12 cellular contexts compared by ENCODE assay signal in genomic region chr17:73013299-73013698, GRCh38.
DNase-seq lines count a peak whose midpoint lies in the region; ATAC-seq and TF ChIP-seq lines count a peak whose summit lies in the region.
"Had no signal": no experiment of that assay in that cellular context is flagged by ENCODE, and none has a peak within 500 bp of the region (broad histone marks: within the 10 kb centered on the region; RNA-seq: fewer than 3 reads in every experiment).

No MANE protein-coding gene starts in this region.

- peaks cover 23% of the 10 kb centered on the region for H3K36me3 Mint-ChIP-seq in stimulated activated memory B cell treated with anti-CD40 and anti-IgM and Interleukin-4, amounts not matched to agents 10 μg/mL and 1 μg/mL and 100 μg/mL, for 72 hours

- H3K4me2 ChIP-seq in SK-N-SH (0 out of 2 replicates have a peak overlapping the region, but pooled peaks have one; percentile 4), OCI-LY1 (ENCODE audit: low read length) (no peak overlapping the region)

- CTCF ChIA-PET in SK-N-SH (lab: Yijun Ruan, JAX): interaction anchor here (0.9 to 1.0 kb wide), 4 partner anchors 18 to 151 kb away, joined by 3 to 5 read pairs (median 3); partner anchors contain the start of gene SSTR2

- no peak overlapping the region for H3K4me3 Mint-ChIP-seq in stimulated activated memory B cell treated with anti-CD40 and anti-IgM and Interleukin-4, amounts not matched to agents 10 μg/mL and 1 μg/mL and 100 μg/mL, for 72 hours

- TF ChIP-seq CTCF in SK-N-SH (IDR thresholded peaks at IDR 0.05) (no peak), OCI-LY1 (IDR thresholded peaks at IDR 0.05; ENCODE audit: low read length) (no peak)

- H3K9ac ChIP-seq in SK-N-SH (no peak overlapping the region), OCI-LY1 (ENCODE audit: low read length) (no peak overlapping the region)

- H3K79me2 ChIP-seq in SK-N-SH (ENCODE audit: insufficient read depth) (no peaks in the 10 kb centered on the region), OCI-LY1 (ENCODE audit: insufficient read depth, low read length) (no peaks in the 10 kb centered on the region)

- no peaks in the 10 kb centered on the region for H3K9me3 Mint-ChIP-seq in stimulated activated memory B cell treated with anti-CD40 and anti-IgM and Interleukin-4, amounts not matched to agents 10 μg/mL and 1 μg/mL and 100 μg/mL, for 72 hours

- 91% methylated on average over 8 of the region's 8 CpGs for WGBS in SK-N-SH (ENCODE audit: low lambda C conversion rate)

- H3K4me3 ChIP-seq in SK-N-SH (ENCODE audit: low read depth in 2 of 2, low read length in 1 of 2): no peak overlapping the region
- H3K4me3 ChIP-seq in OCI-LY1 (ENCODE audit: low read depth, low read length, poor library complexity, severe bottlenecking): no peak overlapping the region
- H3K4me3 ChIP-seq: MG63 had no signal

- H4K20me1 ChIP-seq in SK-N-SH (ENCODE audit: insufficient read depth): no peaks in the 10 kb centered on the region
- no peaks in the 10 kb centered on the region for H4K20me1 ChIP-seq in OCI-LY1 (ENCODE audit: insufficient read depth, low read length)

- H3K4me1 ChIP-seq in SK-N-SH (ENCODE audit: control insufficient read depth in 1 of 2, insufficient read depth in 2 of 2, low read depth in 1 of 2, low read length in 1 of 2): peaks cover 6 to 16% of the 10 kb centered on the region in 2 experiments; a peak in 2 of 4 replicates
- peaks cover 11% of the 10 kb centered on the region for H3K4me1 ChIP-seq in OCI-LY1 (ENCODE audit: insufficient read depth, low read length, severe bottlenecking)

- TF ChIP-seq EP300 in SK-N-SH (IDR thresholded peaks at IDR 0.05; ENCODE audit: borderline replicate concordance in 1 of 2, low read depth in 1 of 2, low read length in 1 of 2): no peak

- no peak for TF ChIP-seq RAD21 in SK-N-SH (IDR thresholded peaks at IDR 0.05; ENCODE audit: low read length)

- H3K36me3 ChIP-seq in SK-N-SH (replicated peaks in 1 of 2; ENCODE audit: control insufficient read depth in 1 of 2, insufficient read depth in 2 of 2, low read length in 1 of 2) (no peaks in the 10 kb centered on the region), OCI-LY1 (ENCODE audit: insufficient read depth, low read length) (no peaks in the 10 kb centered on the region)
- H3K36me3 ChIP-seq: MG63 had no signal

- POLR2A ChIA-PET in SK-N-SH (lab: Yijun Ruan, JAX): no interaction called here

- peaks cover 24% of the 10 kb centered on the region for H3K4me1 Mint-ChIP-seq in stimulated activated memory B cell treated with anti-CD40 and anti-IgM and Interleukin-4, amounts not matched to agents 10 μg/mL and 1 μg/mL and 100 μg/mL, for 72 hours

- H3K27ac ChIP-seq in SK-N-SH (ENCODE audit: low read depth in 2 of 2, low read length in 1 of 2) (0 out of 4 replicates have a peak overlapping the region, but pooled peaks of 1 of the 2 experiments have one; percentile 3), OCI-LY1 (ENCODE audit: low read depth, low read length, poor library complexity, severe bottlenecking) (peak overlapping the region; percentile 14)

- DNase-seq in SK-N-SH (no peak), NCI-H2227 treated with DMSO at 0.1 percent for 48 hours (lab: John Stamatoyannopoulos, UW) (no peak)
- DNase-seq in activated naive CD4-positive, alpha-beta T cell (lab: John Stamatoyannopoulos, UW): no peak
- DNase-seq: activated CD4-positive, alpha-beta T cell treated with anti-CD3 and anti-CD28 coated beads, Interleukin-2, amount 50 U/mL, for 1 hour; activated T-cell treated with anti-CD3 and anti-CD28 coated beads, Interleukin-2, amount 50 U/mL, for 48 hours; glutamatergic neuron had no signal

- H3K27me3 Mint-ChIP-seq in stimulated activated memory B cell treated with anti-CD40 and anti-IgM and Interleukin-4, amounts not matched to agents 10 μg/mL and 1 μg/mL and 100 μg/mL, for 72 hours: no peaks in the 10 kb centered on the region

- H3K27me3 ChIP-seq in SK-N-SH (ENCODE audit: insufficient read depth) (no peaks in the 10 kb centered on the region), OCI-LY1 (ENCODE audit: insufficient read depth, low read length) (no peaks in the 10 kb centered on the region)
- H3K27me3 ChIP-seq: MG63 had no signal

- ATAC-seq in SK-N-SH treated with all-trans-retinoic acid at 6 μM for 48 hours (no peak; the same call in 2 of the 3 replicates), HG03066 (IDR thresholded peaks at IDR 0.05; ENCODE audit: low read depth, unreplicated experiment) (peak; percentile 56), GM21619 (IDR thresholded peaks at IDR 0.05; ENCODE audit: unreplicated experiment) (no peak)
- ATAC-seq in stimulated activated memory B cell treated with anti-CD40 and anti-IgM and Interleukin-4, amounts not matched to agents 10 μg/mL and 1 μg/mL and 100 μg/mL, for 72 hours: peak; percentile 64

- H2AFZ ChIP-seq in SK-N-SH (ENCODE audit: low read depth) (no peak overlapping the region), OCI-LY1 (ENCODE audit: low read length) (no peak overlapping the region)

- no peak overlapping the region for H3K27ac Mint-ChIP-seq in stimulated activated memory B cell treated with anti-CD40 and anti-IgM and Interleukin-4, amounts not matched to agents 10 μg/mL and 1 μg/mL and 100 μg/mL, for 72 hours

- H3F3A ChIP-seq in SK-N-SH (replicated peaks; ENCODE audit: insufficient read depth) (peaks cover 6% of the 10 kb centered on the region), OCI-LY1 (ENCODE audit: insufficient read depth, low read length) (no peaks in the 10 kb centered on the region)

- H3K9me3 ChIP-seq in SK-N-SH (no peaks in the 10 kb centered on the region), OCI-LY1 (ENCODE audit: low read length) (peaks cover 5% of the 10 kb centered on the region)

- H3K9me2 ChIP-seq in SK-N-SH (no peaks in the 10 kb centered on the region), OCI-LY1 (ENCODE audit: low read depth, low read length) (no peaks in the 10 kb centered on the region)

TF ChIP-seq in SK-N-SH, 30 proteins besides CTCF, POLR2A, EP300 and RAD21 (continues in another document):
- TF ChIP-seq IRF3 (IDR thresholded peaks at IDR 0.05; ENCODE audit: low read depth, low read length) (no peak), MAX (IDR thresholded peaks at IDR 0.05; ENCODE audit: low read depth) (no peak), USF1 (IDR thresholded peaks at IDR 0.05; ENCODE audit: borderline replicate concordance, low read depth) (no peak), FOXM1 (IDR thresholded peaks at IDR 0.05; ENCODE audit: low read depth) (no peak), MXI1 (IDR thresholded peaks at IDR 0.05; ENCODE audit: low read depth, low read length) (no peak), TEAD4 (IDR thresholded peaks at IDR 0.05; ENCODE audit: borderline replicate concordance, insufficient read depth) (no peak), FOXJ3 (CRISPR knock-in tag; IDR thresholded peaks at IDR 0.05) (no peak), NRF1 (IDR thresholded peaks at IDR 0.05; ENCODE audit: low read depth, low read length) (no peak), JUND (IDR thresholded peaks at IDR 0.05) (no peak)

TF ChIP-seq in SK-N-SH treated with all-trans-retinoic acid at 6 μM for 48 hours, 23 proteins besides CTCF, POLR2A, EP300 and RAD21 (continues in another document):
- TF ChIP-seq PPARA (CRISPR knock-in tag; IDR thresholded peaks at IDR 0.05; ENCODE audit: borderline replicate concordance) (no peak), ZFP30 (CRISPR knock-in tag; IDR thresholded peaks at IDR 0.05) (no peak), TSHZ2 (CRISPR knock-in tag; IDR thresholded peaks at IDR 0.05) (no peak), ARNTL (CRISPR knock-in tag; IDR thresholded peaks at IDR 0.05; ENCODE audit: borderline replicate concordance, low read depth) (no peak), SNAI2 (CRISPR knock-in tag; IDR thresholded peaks at IDR 0.05) (no peak), CSDC2 (CRISPR knock-in tag; IDR thresholded peaks at IDR 0.05) (no peak), ISL1 (CRISPR knock-in tag; IDR thresholded peaks at IDR 0.05) (no peak), ZNF8 (CRISPR knock-in tag; IDR thresholded peaks at IDR 0.05) (no peak), BACH2 (CRISPR knock-in tag; IDR thresholded peaks at IDR 0.05; ENCODE audit: borderline replicate concordance) (no peak), OSR1 (CRISPR knock-in tag; IDR thresholded peaks at IDR 0.05) (no peak), PATZ1 (CRISPR knock-in tag; IDR thresholded peaks at IDR 0.05; ENCODE audit: borderline replicate concordance) (no peak)

Comparison
In these comparisons a context has a peak if more than half of its experiments do, and no peak if none do; other contexts are left out.
1. ATAC-seq: peak in HG03066 (single experiment) and stimulated activated memory B cell treated with anti-CD40 and anti-IgM and Interleukin-4, amounts not matched to agents 10 μg/mL and 1 μg/mL and 100 μg/mL, for 72 hours (single experiment); none in SK-N-SH treated with all-trans-retinoic acid at 6 μM for 48 hours (single experiment) and GM21619 (single experiment).